ENCODE assay signal across 9 cellular contexts in the genomic region with DNA sequence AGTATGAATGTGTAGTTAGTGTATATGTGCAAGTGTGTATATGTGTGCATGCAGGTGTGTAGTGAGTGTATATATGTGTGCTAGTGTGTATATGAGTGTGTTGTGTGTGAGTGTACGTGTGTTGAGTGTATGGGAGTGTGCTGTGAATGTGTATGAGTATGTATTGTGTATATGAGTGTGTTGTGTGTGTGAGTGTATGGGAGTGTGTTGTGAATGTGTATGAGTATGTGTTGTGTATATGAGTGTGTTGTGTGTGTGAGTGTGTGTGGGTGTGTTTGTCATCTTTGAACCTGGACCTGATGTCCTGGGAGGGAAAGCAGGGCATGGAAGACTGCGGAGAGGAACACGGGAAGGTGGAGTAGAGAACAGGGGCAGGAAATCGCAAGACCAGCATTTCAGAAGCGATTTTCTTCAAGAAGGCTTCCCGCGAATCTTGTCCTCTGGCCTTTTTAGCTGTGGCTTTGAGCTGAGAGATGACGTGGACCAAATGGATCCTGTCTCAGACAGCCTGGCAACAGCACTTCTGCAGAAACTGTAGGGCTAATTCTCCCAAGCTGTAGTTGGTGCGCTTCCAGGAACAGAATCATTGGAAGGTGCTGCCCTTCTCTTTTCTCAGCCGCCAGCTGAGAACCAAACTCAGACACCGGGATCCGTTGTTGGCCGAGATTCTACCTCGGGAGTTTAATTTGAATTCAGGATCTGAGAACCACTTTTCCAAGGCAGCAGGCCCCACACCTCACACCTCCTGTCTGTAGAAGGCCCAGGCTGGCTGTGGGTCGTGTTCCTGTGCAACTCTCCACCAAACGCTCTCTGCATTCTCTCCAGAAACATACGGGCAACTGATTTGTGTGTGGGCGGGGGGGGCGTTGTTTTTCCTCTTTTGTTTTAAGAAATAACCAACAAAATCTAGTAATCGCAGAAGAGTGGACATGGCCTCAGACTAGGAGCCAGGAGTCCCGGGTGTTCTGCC.
DNase-seq lines count a peak whose midpoint lies in the region; ATAC-seq and TF ChIP-seq lines count a peak whose summit lies in the region.
"Had no signal": no experiment of that assay in that cellular context is flagged by ENCODE, and none has a peak within 500 bp of the region (broad histone marks: within the 10 kb centered on the region; RNA-seq: fewer than 3 reads in every experiment).

No MANE protein-coding gene starts in this region.

- intact Hi-C loops in posterior cingulate gyrus (cut with DNase I) = loop anchor here (5.0 kb wide), 1 partner anchor 112 kb away; no protein-coding TSS in a partner anchor

- DNase-seq in AG10803 (ENCODE audit: low read depth) (peak; percentile 95), fibroblast of villous mesenchyme (ENCODE audit: low read depth) (peak; percentile 94), posterior cingulate gyrus (peak in 7 of 10 donors; percentile 40 to 88 (median 48)), HUDEP-2 (lab: John Stamatoyannopoulos, UW; ENCODE audit: unreplicated experiment in 76 of 76) (no peak)
- DNase-seq in stimulated activated naive CD4-positive, alpha-beta T cell (lab: John Stamatoyannopoulos, UW) = no peak
- no peak for DNase-seq in stimulated activated CD4-positive, alpha-beta T cell treated with anti-CD3 and anti-CD28 coated beads, Interleukin-4, amount 100 ng/mL, for 24 hours
- DNase-seq: NCI-H2081 had no signal

- TF ChIP-seq CTCF in AG10803 (conservative IDR thresholded peaks at IDR 0.05; ENCODE audit: low read length) (no peak), fibroblast of villous mesenchyme (IDR thresholded peaks at IDR 0.05; ENCODE audit: insufficient read depth, low read depth, low read length) (no peak)

- peak overlapping the region; percentile 24 for H3K4me3 ChIP-seq in AG10803 (ENCODE audit: low read length)
- H3K4me3 ChIP-seq in fibroblast of villous mesenchyme (ENCODE audit: low read depth, low read length) = no peak overlapping the region

- peak; percentile 76 for ATAC-seq in SK-N-SH treated with all-trans-retinoic acid at 6 μM for 48 hours
- ATAC-seq in GM21619 (IDR thresholded peaks at IDR 0.05; ENCODE audit: unreplicated experiment) = no peak

TF ChIP-seq in SK-N-SH treated with all-trans-retinoic acid at 6 μM for 48 hours, 23 proteins besides CTCF, POLR2A, EP300 and RAD21:
- no peak for TF ChIP-seq ZNF8 (CRISPR knock-in tag; IDR thresholded peaks at IDR 0.05)
- TF ChIP-seq, protein P1, sequence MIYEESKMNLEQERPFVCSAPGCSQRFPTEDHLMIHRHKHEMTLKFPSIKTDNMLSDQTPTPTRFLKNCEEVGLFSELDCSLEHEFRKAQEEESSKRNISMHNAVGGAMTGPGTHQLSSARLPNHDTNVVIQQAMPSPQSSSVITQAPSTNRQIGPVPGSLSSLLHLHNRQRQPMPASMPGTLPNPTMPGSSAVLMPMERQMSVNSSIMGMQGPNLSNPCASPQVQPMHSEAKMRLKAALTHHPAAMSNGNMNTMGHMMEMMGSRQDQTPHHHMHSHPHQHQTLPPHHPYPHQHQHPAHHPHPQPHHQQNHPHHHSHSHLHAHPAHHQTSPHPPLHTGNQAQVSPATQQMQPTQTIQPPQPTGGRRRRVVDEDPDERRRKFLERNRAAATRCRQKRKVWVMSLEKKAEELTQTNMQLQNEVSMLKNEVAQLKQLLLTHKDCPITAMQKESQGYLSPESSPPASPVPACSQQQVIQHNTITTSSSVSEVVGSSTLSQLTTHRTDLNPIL (CRISPR knock-in tag; IDR thresholded peaks at IDR 0.05; ENCODE audit: low read depth) = no peak
- TF ChIP-seq ZNF565 (CRISPR knock-in tag; conservative IDR thresholded peaks at IDR 0.05; ENCODE audit: low read depth) = no peak
- no peak for TF ChIP-seq POU6F1 (CRISPR knock-in tag; IDR thresholded peaks at IDR 0.05; ENCODE audit: borderline replicate concordance, low read depth)
- TF ChIP-seq PATZ1 (CRISPR knock-in tag; IDR thresholded peaks at IDR 0.05; ENCODE audit: borderline replicate concordance) = no peak
- TF ChIP-seq ARNTL (CRISPR knock-in tag; IDR thresholded peaks at IDR 0.05; ENCODE audit: borderline replicate concordance, low read depth) = no peak
- TF ChIP-seq ZNF70 (CRISPR knock-in tag; IDR thresholded peaks at IDR 0.05) = no peak
- no peak for TF ChIP-seq TOX (CRISPR knock-in tag; IDR thresholded peaks at IDR 0.05; ENCODE audit: borderline replicate concordance)
- no peak for TF ChIP-seq OSR1 (CRISPR knock-in tag; IDR thresholded peaks at IDR 0.05)
- TF ChIP-seq TCF4 (CRISPR knock-in tag; IDR thresholded peaks at IDR 0.05; ENCODE audit: borderline replicate concordance) = no peak
- TF ChIP-seq PPARA (CRISPR knock-in tag; IDR thresholded peaks at IDR 0.05; ENCODE audit: borderline replicate concordance) = no peak
- TF ChIP-seq ZFP30 (CRISPR knock-in tag; IDR thresholded peaks at IDR 0.05) = no peak
- TF ChIP-seq CSDC2 (CRISPR knock-in tag; IDR thresholded peaks at IDR 0.05) = no peak
- TF ChIP-seq ZC3H10 (CRISPR knock-in tag; IDR thresholded peaks at IDR 0.05) = no peak
- no peak for TF ChIP-seq SNAI2 (CRISPR knock-in tag; IDR thresholded peaks at IDR 0.05)
- no peak for TF ChIP-seq RARB (CRISPR knock-in tag; IDR thresholded peaks at IDR 0.05)

Comparison
In these comparisons a context has a peak if more than half of its experiments do, and no peak if none do; other contexts are left out.
1. DNase-seq: peak in AG10803 (single experiment), fibroblast of villous mesenchyme (single experiment) and posterior cingulate gyrus (7 of 10); none in stimulated activated naive CD4-positive, alpha-beta T cell (0 of 6), HUDEP-2 (0 of 76) and stimulated activated CD4-positive, alpha-beta T cell treated with anti-CD3 and anti-CD28 coated beads, Interleukin-4, amount 100 ng/mL, for 24 hours (single experiment).